In genomic region chr7:128447944-128448556, GRCh38 we compare ENCODE assay signal across 12 cellular contexts.
"Had no signal": no experiment of that assay in that cellular context is flagged by ENCODE, and none has a peak within 500 bp of the region (broad histone marks: within the 10 kb centered on the region; RNA-seq: fewer than 3 reads in every experiment).

No MANE protein-coding gene starts in this region.

- H3K4me3 ChIP-seq: hepatocyte, SK-N-MC, tibial nerve had no signal

- H3K36me3 ChIP-seq: brain microvascular endothelial cell, tibial nerve had no signal

- H3K36me3 Mint-ChIP-seq: T-cell had no signal

- H3K4me2 ChIP-seq: hepatocyte had no signal

- H3K27ac Mint-ChIP-seq: effector memory CD8-positive, alpha-beta T cell; T-cell had no signal

- H3K27me3 Mint-ChIP-seq: dendritic cell treated with granulocyte-macrophage colony-stimulating factor and Interleukin-4, amounts not matched to agents 40 ng/mL and 50 ng/mL, for 4 days; T-cell had no signal

- H3K27ac ChIP-seq: brain microvascular endothelial cell, epithelial cell of prostate, hepatocyte, SK-N-MC, tibial nerve, VCaP had no signal

- H3K27me3 ChIP-seq: brain microvascular endothelial cell, hepatocyte, tibial nerve had no signal

- DNase-seq: activated gamma-delta T cell treated with Interleukin-2 at 50 U/mL for 16 hours; brain microvascular endothelial cell; effector memory CD8-positive, alpha-beta T cell; stimulated activated CD4-positive, alpha-beta T cell treated with anti-CD3 and anti-CD28 coated beads, Interleukin-4, amount 100 ng/mL, for 24 hours; T-cell; T1000 had no signal

- H3K9me3 ChIP-seq: tibial nerve had no signal

- H2AFZ ChIP-seq: hepatocyte had no signal

- H3K4me1 Mint-ChIP-seq: T-cell had no signal

- H3K9me3 Mint-ChIP-seq: dendritic cell treated with granulocyte-macrophage colony-stimulating factor and Interleukin-4, amounts not matched to agents 40 ng/mL and 50 ng/mL, for 4 days; effector memory CD8-positive, alpha-beta T cell; T-cell had no signal

- H3K4me3 Mint-ChIP-seq: dendritic cell treated with granulocyte-macrophage colony-stimulating factor and Interleukin-4, amounts not matched to agents 40 ng/mL and 50 ng/mL, for 4 days; effector memory CD8-positive, alpha-beta T cell; T-cell had no signal
